In the genomic region with DNA sequence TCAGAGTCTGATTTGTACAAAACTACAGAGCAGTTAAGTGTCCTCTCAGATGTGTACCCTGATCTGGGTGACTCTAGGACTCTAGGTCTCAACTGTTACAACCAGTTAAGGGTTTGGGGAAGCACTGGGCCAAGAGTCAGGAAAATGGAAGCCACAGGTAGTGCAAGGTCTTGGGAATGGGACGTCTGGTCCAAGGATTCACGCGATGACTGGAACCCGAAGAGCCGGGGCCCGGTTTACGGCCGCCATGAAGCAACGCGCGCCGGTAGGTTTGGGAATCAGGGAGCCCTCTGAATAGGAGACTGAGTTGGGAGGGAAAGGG, we compare ENCODE assay signal across 8 cellular contexts. TPM values are rescaled to one million over a fixed set of nuclear protein-coding genes. Genes with fewer than 3 reads are reported as not detected.
DNase-seq lines count a peak whose midpoint lies in the region; FAIRE-seq and TF ChIP-seq lines count a peak whose summit lies in the region.

No MANE protein-coding gene starts in this region.

- H3K27ac Mint-ChIP-seq in neural crest cell (ENCODE audit: unreplicated experiment): peak overlapping the region; percentile 57

- H3K4me3 Mint-ChIP-seq in neural crest cell: peak overlapping the region; percentile 84

- DNase-seq in DMS53 treated with DMSO at 0.1 percent for 48 hours (lab: John Stamatoyannopoulos, UW; ENCODE audit: unreplicated experiment) (peak; percentile 47), H7 (no peak), neural crest cell (ENCODE audit: low read depth, low spot score) (no peak), NCI-H2171 treated with DMSO at 0.1 percent for 48 hours (lab: John Stamatoyannopoulos, UW) (no peak), H54 (ENCODE audit: insufficient read length, low spot score) (no peak), HPDE6-E6E7 (ENCODE audit: extremely low spot score) (no peak)

- no peak overlapping the region for H3K27ac ChIP-seq in OCI-LY3 (ENCODE audit: low read length)

- no peak overlapping the region for H2AFZ ChIP-seq in OCI-LY3 (ENCODE audit: low read depth, low read length)

- H3K36me3 Mint-ChIP-seq in neural crest cell (ENCODE audit: low read depth): peaks cover 5% of the 10 kb centered on the region

- FAIRE-seq in H54 (lab: Jason Lieb, UNC): no peak

- H3K9ac ChIP-seq in OCI-LY3 (ENCODE audit: low read length) (peak overlapping the region; percentile 70), endocrine pancreas (ENCODE audit: control insufficient read depth, insufficient read depth, low read length) (no peak overlapping the region)

- peaks cover 5% of the 10 kb centered on the region; the same call in 1 of the 2 replicates for H3K4me1 ChIP-seq in OCI-LY3 (ENCODE audit: low read length)
- no peaks in the 10 kb centered on the region for H3K4me1 ChIP-seq in endocrine pancreas (ENCODE audit: control insufficient read depth, insufficient read depth, low read length)

- H3K79me2 ChIP-seq in OCI-LY3 (ENCODE audit: low read length): peaks cover 39% of the 10 kb centered on the region

- H3K4me1 Mint-ChIP-seq in neural crest cell: peaks cover 11% of the 10 kb centered on the region

- peak overlapping the region; percentile 98 for H3K4me2 ChIP-seq in OCI-LY3 (ENCODE audit: low read length)

- H3K9me3 ChIP-seq in OCI-LY3 (ENCODE audit: insufficient read depth, low read length): no peaks in the 10 kb centered on the region
- no peaks in the 10 kb centered on the region for H3K9me3 ChIP-seq in endocrine pancreas (ENCODE audit: control insufficient read depth, low read length)

- H3K36me3 ChIP-seq in H7 (replicated peaks; ENCODE audit: control insufficient read depth, insufficient read depth, low read length): no peaks in the 10 kb centered on the region; the same call in 1 of the 2 replicates
- no peaks in the 10 kb centered on the region for H3K36me3 ChIP-seq in OCI-LY3 (replicated peaks; ENCODE audit: low read depth, low read length)
- no peaks in the 10 kb centered on the region for H3K36me3 ChIP-seq in endocrine pancreas (ENCODE audit: control insufficient read depth, insufficient read depth, low read length)

- TF ChIP-seq CTCF in OCI-LY3 (IDR thresholded peaks at IDR 0.05; ENCODE audit: low read depth, low read length) (no peak), neural crest cell (conservative IDR thresholded peaks at IDR 0.05) (no peak)

- H3K27me3 ChIP-seq in H7 (ENCODE audit: control insufficient read depth, insufficient read depth, low read length) (no peaks in the 10 kb centered on the region), OCI-LY3 (ENCODE audit: low read depth, low read length) (no peaks in the 10 kb centered on the region), endocrine pancreas (ENCODE audit: control insufficient read depth, insufficient read depth, low read length) (no peaks in the 10 kb centered on the region)

- H3K4me3 ChIP-seq in H7 (ENCODE audit: insufficient read depth, low read depth, low read length) (peak overlapping the region; percentile 38), OCI-LY3 (ENCODE audit: low read length) (peak overlapping the region; percentile 88), endocrine pancreas (ENCODE audit: control insufficient read depth, insufficient read depth, low read length) (peak overlapping the region; percentile 49)

- no peaks in the 10 kb centered on the region for H4K20me1 ChIP-seq in OCI-LY3 (ENCODE audit: insufficient read depth, low read length)

- H3K27me3 Mint-ChIP-seq in neural crest cell (ENCODE audit: low read depth): no peaks in the 10 kb centered on the region

- H3K9me3 Mint-ChIP-seq in neural crest cell: peaks cover 4% of the 10 kb centered on the region

- no peak for TF ChIP-seq POLR2A in H54 (IDR thresholded peaks at IDR 0.05; ENCODE audit: low read depth, low read length)

RNA-seq across cellular contexts. Expression of a gene that starts 0.3 kb away (rescaled TPM):
- 11.0 and 22.2 TPM in 2 replicates for total RNA-seq in H7 (2014; rRNA removed; shearing (Covaris generic))
- total RNA-seq in neural crest cell: 20.3 and 26.6 TPM in 2 replicates

Comparison
In these comparisons a context has a peak if more than half of its experiments do, and no peak if none do; other contexts are left out.
1. H3K4me3 ChIP-seq: peak in every context shown above with its lines; median percentile 88 in OCI-LY3; 49 in endocrine pancreas; 38 in H7.